8 cellular contexts compared by ENCODE assay signal in genomic region chr22:23180893-23181762, GRCh38. TPM values are rescaled to one million over a fixed set of nuclear protein-coding genes. Genes with fewer than 3 reads are reported as not detected.
DNase-seq lines count a peak whose midpoint lies in the region; ATAC-seq and TF ChIP-seq lines count a peak whose summit lies in the region.

No MANE protein-coding gene starts in this region.

- H3K27me3 ChIP-seq in AG04450 (ENCODE audit: control insufficient read depth, insufficient read depth, low read length) = no peaks in the 10 kb centered on the region
- H3K27me3 ChIP-seq in hepatocyte = no peaks in the 10 kb centered on the region
- H3K27me3 ChIP-seq in smooth muscle cell (ENCODE audit: low read depth) = no peaks in the 10 kb centered on the region

- H3K4me2 ChIP-seq in hepatocyte = peak overlapping the region; percentile 97
- H3K4me2 ChIP-seq in smooth muscle cell = peak overlapping the region; percentile 77

- H3K9me2 ChIP-seq in hepatocyte (replicated peaks; ENCODE audit: insufficient read depth) = no peaks in the 10 kb centered on the region

- CTCF ChIA-PET in AG04450 (lab: Charles Lee) = interaction anchor here (0.5 to 11.3 kb wide), 4 partner anchors 98 to 594 kb away, joined by 3 to 178 read pairs (median 50); no protein-coding TSS in a partner anchor

- H3K36me3 Mint-ChIP-seq in HFFc6 (ENCODE audit: low read depth) = peaks cover 13% of the 10 kb centered on the region; the same call in 1 of the 2 replicates
- H3K36me3 Mint-ChIP-seq in activated T-helper 17 cell treated with anti-CD3 and anti-CD28 coated beads, Interleukin-2, amount 50 U/mL, for 72 hours (ENCODE audit: low read depth) = peaks cover 38% of the 10 kb centered on the region

- no peak overlapping the region for H2AFZ ChIP-seq in hepatocyte
- H2AFZ ChIP-seq in smooth muscle cell (ENCODE audit: low read depth) = no peak overlapping the region

- peaks cover 51% of the 10 kb centered on the region for H3K4me1 Mint-ChIP-seq in HFFc6 (ENCODE audit: low read depth)
- peaks cover 35% of the 10 kb centered on the region for H3K4me1 Mint-ChIP-seq in activated T-helper 17 cell treated with anti-CD3 and anti-CD28 coated beads, Interleukin-2, amount 50 U/mL, for 72 hours

- H3K27ac ChIP-seq in AG04450 (ENCODE audit: low read depth, low read length) (no peak overlapping the region), hepatocyte (peak overlapping the region; percentile 77), smooth muscle cell (ENCODE audit: low read depth) (no peak overlapping the region)

- H3K4me3 Mint-ChIP-seq in HFFc6 = peak overlapping the region; percentile 76
- H3K4me3 Mint-ChIP-seq in activated T-helper 17 cell treated with anti-CD3 and anti-CD28 coated beads, Interleukin-2, amount 50 U/mL, for 72 hours = peak overlapping the region; percentile 90

- H3K9ac ChIP-seq in smooth muscle cell (ENCODE audit: low read depth) = no peak overlapping the region

- DNase-seq in AG04450 (ENCODE audit: low read depth, low spot score) = no peak
- no peak for DNase-seq in HFFc6
- no peak for DNase-seq in hepatocyte (ENCODE audit: low spot score)
- no peak for DNase-seq in smooth muscle cell (lab: John Stamatoyannopoulos, UW; ENCODE audit: unreplicated experiment)
- no peak for DNase-seq in H4 (ENCODE audit: low spot score)
- DNase-seq in C1 segment of cervical spinal cord (lab: John Stamatoyannopoulos, UW) = no peak

- no peak for ATAC-seq in activated T-helper 17 cell treated with anti-CD3 and anti-CD28 coated beads, Interleukin-2, amount 50 U/mL, for 72 hours (replicated peaks)
- no peak for ATAC-seq in HG03025 (IDR thresholded peaks at IDR 0.05; ENCODE audit: low FRiP score, unreplicated experiment)

- 5% methylated on average over 97 of the region's 116 CpGs for WGBS in hepatocyte (ENCODE audit: low lambda C conversion rate, missing lambda C conversion rate)
- 5% methylated on average over 106 of the region's 116 CpGs for WGBS in smooth muscle cell (ENCODE audit: low lambda C conversion rate)

- no peak overlapping the region for H3K27ac Mint-ChIP-seq in HFFc6
- H3K27ac Mint-ChIP-seq in activated T-helper 17 cell treated with anti-CD3 and anti-CD28 coated beads, Interleukin-2, amount 50 U/mL, for 72 hours = peak overlapping the region; percentile 90

- peak overlapping the region; percentile 83 for H3K4me3 ChIP-seq in AG04450 (ENCODE audit: low read depth, low read length)
- peak overlapping the region; percentile 82 for H3K4me3 ChIP-seq in hepatocyte
- peak overlapping the region; percentile 54 for H3K4me3 ChIP-seq in smooth muscle cell

- peaks cover 22% of the 10 kb centered on the region for H3K9me3 ChIP-seq in AG04450 (ENCODE audit: control insufficient read depth, insufficient read depth, low read length)
- no peaks in the 10 kb centered on the region for H3K9me3 ChIP-seq in hepatocyte (ENCODE audit: low read depth)
- H3K9me3 ChIP-seq in smooth muscle cell (replicated peaks; ENCODE audit: low read depth) = no peaks in the 10 kb centered on the region

- no peaks in the 10 kb centered on the region; the same call in none of the 2 replicates for H3K27me3 Mint-ChIP-seq in HFFc6 (ENCODE audit: insufficient read depth)
- H3K27me3 Mint-ChIP-seq in activated T-helper 17 cell treated with anti-CD3 and anti-CD28 coated beads, Interleukin-2, amount 50 U/mL, for 72 hours = no peaks in the 10 kb centered on the region

- H3K36me3 ChIP-seq in hepatocyte (replicated peaks; ENCODE audit: insufficient read depth, low read depth) = no peaks in the 10 kb centered on the region
- no peaks in the 10 kb centered on the region for H3K36me3 ChIP-seq in smooth muscle cell (ENCODE audit: low read depth)

- H4K20me1 ChIP-seq in hepatocyte (ENCODE audit: insufficient read depth, poor library complexity, severe bottlenecking) (peaks cover 49% of the 10 kb centered on the region), smooth muscle cell (ENCODE audit: low read depth) (peaks cover 50% of the 10 kb centered on the region)

- H3K9me3 Mint-ChIP-seq in HFFc6 = no peaks in the 10 kb centered on the region; the same call in 1 of the 2 replicates
- H3K9me3 Mint-ChIP-seq in activated T-helper 17 cell treated with anti-CD3 and anti-CD28 coated beads, Interleukin-2, amount 50 U/mL, for 72 hours = no peaks in the 10 kb centered on the region

- no peak for TF ChIP-seq CTCF in AG04450 (IDR thresholded peaks at IDR 0.05; ENCODE audit: low read depth, low read length)
- TF ChIP-seq CTCF in HFFc6 (IDR thresholded peaks at IDR 0.05) = no peak
- TF ChIP-seq CTCF in hepatocyte (IDR thresholded peaks at IDR 0.05; ENCODE audit: poor library complexity) = no peak
- no peak for TF ChIP-seq CTCF in smooth muscle cell (IDR thresholded peaks at IDR 0.05; ENCODE audit: borderline replicate concordance, insufficient read depth, poor library complexity, severe bottlenecking)

- H3F3A ChIP-seq in smooth muscle cell (ENCODE audit: low read depth) = peaks cover 2% of the 10 kb centered on the region

- H3K4me1 ChIP-seq in hepatocyte (ENCODE audit: insufficient read depth) (peaks cover 51% of the 10 kb centered on the region), smooth muscle cell (ENCODE audit: low read depth) (peaks cover 20% of the 10 kb centered on the region)

- H3K79me2 ChIP-seq in hepatocyte (peaks cover 50% of the 10 kb centered on the region), smooth muscle cell (ENCODE audit: low read depth) (peaks cover 33% of the 10 kb centered on the region)

- POLR2A ChIA-PET in AG04450 (lab: Yijun Ruan, JAX) = interaction anchor here (0.6 to 2.7 kb wide), 3 partner anchors 11 to 101 kb away, joined by 3 to 7 read pairs (median 4); partner anchors contain the start of gene RAB36

RNA-seq across cellular contexts. Expression of gene BCR, which starts 0.8 kb away (rescaled TPM):
- polyA plus RNA-seq in AG04450 (2011; rRNA removed) (21.4 and 30.8 TPM in 2 replicates), hepatocyte (38.8 and 41.3 TPM in 2 replicates), smooth muscle cell (13.4 and 15.0 TPM in 2 replicates)
- 65.2 and 111 TPM in 2 replicates for polyA minus RNA-seq in AG04450 (2011; rRNA and poly(A)+ RNA removed)
- total RNA-seq in HFFc6 (2021; fragmentation: NEBNext Ultra II Directional; extraction: Animal tissue kit (Norgen Biotek cat#: 25700)) = 10 to 100 TPM; 28.0 to 41.3 (median 31.3) TPM
- total RNA-seq in activated T-helper 17 cell treated with anti-CD3 and anti-CD28 coated beads, Interleukin-2, amount 50 U/mL, for 72 hours = 10 to 100 TPM; 43.3 to 50.3 TPM
- total RNA-seq in hepatocyte (42.2 and 50.4 TPM in 2 replicates), smooth muscle cell (11.1 and 15.4 TPM in 2 replicates)
- total RNA-seq in H4 (2014; rRNA removed; shearing (Covaris generic)) = 8.4 and 10.1 TPM in 2 replicates

RNA-seq across cellular contexts. Expression of gene RAB36, which starts 35.9 kb away (rescaled TPM):
- 2.6 and 3.5 TPM in 2 replicates for polyA plus RNA-seq in AG04450 (2011; rRNA removed)
- polyA minus RNA-seq in AG04450 (2011; rRNA and poly(A)+ RNA removed) = 5.6 and 5.8 TPM in 2 replicates
- total RNA-seq in HFFc6 (2021; fragmentation: NEBNext Ultra II Directional; extraction: Animal tissue kit (Norgen Biotek cat#: 25700)) = 1 to 10 TPM; 5.4 to 7.1 (median 6.3) TPM
- total RNA-seq in activated T-helper 17 cell treated with anti-CD3 and anti-CD28 coated beads, Interleukin-2, amount 50 U/mL, for 72 hours = under 1 TPM; 0.61 to 0.80 TPM
- 1.8 and 2.7 TPM in 2 replicates for total RNA-seq in hepatocyte
- polyA plus RNA-seq in hepatocyte = 4.8 and 5.3 TPM in 2 replicates
- 1.1 and 1.9 TPM in 2 replicates for total RNA-seq in smooth muscle cell
- polyA plus RNA-seq in smooth muscle cell = 2.0 and 4.1 TPM in 2 replicates
- total RNA-seq in H4 (2014; rRNA removed; shearing (Covaris generic)) = 3.0 and 3.7 TPM in 2 replicates

RNA-seq across cellular contexts. Expression of gene RSPH14, which starts 39.3 kb away (rescaled TPM):
- polyA plus RNA-seq in AG04450 (2011; rRNA removed) (0.21 TPM in 1 of 2 replicates, not detected in the other), hepatocyte (1.0 and 1.4 TPM in 2 replicates), smooth muscle cell (0.32 and 0.48 TPM in 2 replicates)
- not detected in 2 replicates for polyA minus RNA-seq in AG04450 (2011; rRNA and poly(A)+ RNA removed)
- total RNA-seq in HFFc6 (2021; fragmentation: NEBNext Ultra II Directional; extraction: Animal tissue kit (Norgen Biotek cat#: 25700)) = not detected
- total RNA-seq in activated T-helper 17 cell treated with anti-CD3 and anti-CD28 coated beads, Interleukin-2, amount 50 U/mL, for 72 hours = not detected
- total RNA-seq in hepatocyte (not detected in 2 replicates), smooth muscle cell (not detected in 2 replicates)
- not detected in 2 replicates for total RNA-seq in H4 (2014; rRNA removed; shearing (Covaris generic))
